Comparison of ENCODE assay signal across 13 cellular contexts in the genomic region with DNA sequence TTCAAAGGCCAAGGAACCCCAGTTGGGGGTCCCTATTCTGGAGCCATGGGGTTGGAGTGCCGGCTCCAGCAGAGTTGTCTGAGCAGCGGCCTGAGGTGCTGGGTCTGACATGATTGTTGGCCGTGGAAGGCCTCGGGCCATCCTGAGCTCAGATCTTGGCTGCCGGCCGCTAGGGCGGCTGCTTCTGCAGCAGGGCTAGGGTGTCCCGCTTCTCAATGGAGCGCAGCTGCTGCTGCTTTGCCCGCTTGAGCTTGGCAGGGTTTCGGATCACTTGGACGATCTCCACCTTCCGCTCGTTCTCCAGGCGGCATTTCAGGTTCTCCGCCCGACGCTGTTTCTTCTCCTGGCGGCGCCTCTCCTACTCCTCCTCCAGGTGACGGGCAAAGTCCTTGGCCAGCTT.
DNase-seq lines count a peak whose midpoint lies in the region; ATAC-seq and TF ChIP-seq lines count a peak whose summit lies in the region.
"Had no signal": no experiment of that assay in that cellular context is flagged by ENCODE, and none has a peak within 500 bp of the region (broad histone marks: within the 10 kb centered on the region; RNA-seq: fewer than 3 reads in every experiment).

No MANE protein-coding gene starts in this region.

- peak overlapping the region; percentile 60 for H3K27ac ChIP-seq in C4-2B
- no peak overlapping the region for H3K27ac ChIP-seq in spleen

- ATAC-seq in WTC11 (peak; percentile 34; the same call in 1 of the 2 replicates), GM19463 (IDR thresholded peaks at IDR 0.05; ENCODE audit: unreplicated experiment) (no peak), GM21576 (IDR thresholded peaks at IDR 0.05; ENCODE audit: unreplicated experiment) (no peak)
- ATAC-seq: CD8-positive, alpha-beta T cell had no signal

- H3K4me1 Mint-ChIP-seq in WTC11 = no peaks in the 10 kb centered on the region
- H3K4me1 Mint-ChIP-seq: B cell, H9 had no signal

- intact Hi-C loops in spleen (cut with DNase I; ENCODE audit: low total_unique reads) = no loop called here

- TF ChIP-seq CTCF in C4-2B (conservative IDR thresholded peaks at IDR 0.05) (no peak; the same call in 1 of the 2 replicates), WTC11 (IDR thresholded peaks at IDR 0.05) (no peak), spleen (IDR thresholded peaks at IDR 0.05 in 8 of 11, conservative IDR thresholded peaks at IDR 0.05 in 3 of 11) (no peak)

- no peaks in the 10 kb centered on the region for H3K36me3 Mint-ChIP-seq in WTC11
- H3K36me3 Mint-ChIP-seq: CD8-positive, alpha-beta T cell had no signal

- H3K9me3 ChIP-seq in spleen = peaks cover 0 to 19% (median 0%) of the 10 kb centered on the region in 8 donors

- peak; percentile 55 for DNase-seq in DMS 273 treated with DMSO at 0.1 percent for 48 hours (lab: John Stamatoyannopoulos, UW)
- no peak for DNase-seq in WTC11 (ENCODE audit: low spot score)
- peak; percentile 61 for DNase-seq in spleen
- no peak for DNase-seq in DMS53 (lab: John Stamatoyannopoulos, UW)
- DNase-seq: C1 segment of cervical spinal cord; CD8-positive, alpha-beta T cell; COR-L47; GOT3; H9 had no signal

- POLR2A ChIA-PET in WTC11 (lab: Charles Lee) = no interaction called here

- WGBS in spleen, 5 donors = 92 to 97% (median 95%) methylated on average over 16 to 21 of the region's 21 CpGs

- CTCF ChIA-PET in WTC11 (lab: Charles Lee) = no interaction called here

- H3K27ac Mint-ChIP-seq in WTC11 = no peak overlapping the region
- H3K27ac Mint-ChIP-seq: B cell; CD8-positive, alpha-beta T cell; H9 had no signal

- no peak overlapping the region for H3K4me3 Mint-ChIP-seq in WTC11
- H3K4me3 Mint-ChIP-seq: B cell; CD8-positive, alpha-beta T cell; H9 had no signal

- H3K4me3 ChIP-seq in spleen = no peak overlapping the region

- no peaks in the 10 kb centered on the region for H3K9me3 Mint-ChIP-seq in WTC11

- no peaks in the 10 kb centered on the region for H3K4me1 ChIP-seq in spleen

- peaks cover 14% of the 10 kb centered on the region for H3K27me3 Mint-ChIP-seq in WTC11 (ENCODE audit: low read depth)

- no peak for TF ChIP-seq POLR2A in spleen (IDR thresholded peaks at IDR 0.05)

- no peaks in the 10 kb centered on the region for H3K36me3 ChIP-seq in spleen

- peaks cover 0 to 8% (median 0%) of the 10 kb centered on the region in 7 donors for H3K27me3 ChIP-seq in spleen (replicated peaks in 1 of 7)

TF ChIP-seq in WTC11, 78 proteins besides CTCF, POLR2A, EP300 and RAD21:
- TF ChIP-seq ZNF232 (CRISPR knock-in tag; IDR thresholded peaks at IDR 0.05) (no peak), FOXJ3 (CRISPR knock-in tag; IDR thresholded peaks at IDR 0.05; ENCODE audit: borderline replicate concordance) (no peak), OVOL2 (CRISPR knock-in tag; IDR thresholded peaks at IDR 0.05; ENCODE audit: borderline replicate concordance) (no peak), NFYB (CRISPR knock-in tag; conservative IDR thresholded peaks at IDR 0.05; ENCODE audit: low read depth) (no peak), ZNF396 (CRISPR knock-in tag; IDR thresholded peaks at IDR 0.05; ENCODE audit: borderline replicate concordance) (no peak), ESRRA (CRISPR knock-in tag; IDR thresholded peaks at IDR 0.05; ENCODE audit: borderline replicate concordance) (no peak), SMAD3 (CRISPR knock-in tag; IDR thresholded peaks at IDR 0.05; ENCODE audit: borderline replicate concordance) (no peak), CBFB (CRISPR knock-in tag; IDR thresholded peaks at IDR 0.05; ENCODE audit: low read depth) (no peak), ZNF121 (CRISPR knock-in tag; IDR thresholded peaks at IDR 0.05) (no peak), NR2C2 (CRISPR knock-in tag; IDR thresholded peaks at IDR 0.05) (no peak)
- TF ChIP-seq, protein P1, sequence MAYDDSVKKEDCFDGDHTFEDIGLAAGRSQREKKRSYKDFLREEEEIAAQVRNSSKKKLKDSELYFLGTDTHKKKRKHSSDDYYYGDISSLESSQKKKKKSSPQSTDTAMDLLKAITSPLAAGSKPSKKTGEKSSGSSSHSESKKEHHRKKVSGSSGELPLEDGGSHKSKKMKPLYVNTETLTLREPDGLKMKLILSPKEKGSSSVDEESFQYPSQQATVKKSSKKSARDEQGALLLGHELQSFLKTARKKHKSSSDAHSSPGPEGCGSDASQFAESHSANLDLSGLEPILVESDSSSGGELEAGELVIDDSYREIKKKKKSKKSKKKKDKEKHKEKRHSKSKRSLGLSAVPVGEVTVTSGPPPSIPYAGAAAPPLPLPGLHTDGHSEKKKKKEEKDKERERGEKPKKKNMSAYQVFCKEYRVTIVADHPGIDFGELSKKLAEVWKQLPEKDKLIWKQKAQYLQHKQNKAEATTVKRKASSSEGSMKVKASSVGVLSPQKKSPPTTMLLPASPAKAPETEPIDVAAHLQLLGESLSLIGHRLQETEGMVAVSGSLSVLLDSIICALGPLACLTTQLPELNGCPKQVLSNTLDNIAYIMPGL (CRISPR knock-in tag; IDR thresholded peaks at IDR 0.05) = no peak
- TF ChIP-seq, protein P2, sequence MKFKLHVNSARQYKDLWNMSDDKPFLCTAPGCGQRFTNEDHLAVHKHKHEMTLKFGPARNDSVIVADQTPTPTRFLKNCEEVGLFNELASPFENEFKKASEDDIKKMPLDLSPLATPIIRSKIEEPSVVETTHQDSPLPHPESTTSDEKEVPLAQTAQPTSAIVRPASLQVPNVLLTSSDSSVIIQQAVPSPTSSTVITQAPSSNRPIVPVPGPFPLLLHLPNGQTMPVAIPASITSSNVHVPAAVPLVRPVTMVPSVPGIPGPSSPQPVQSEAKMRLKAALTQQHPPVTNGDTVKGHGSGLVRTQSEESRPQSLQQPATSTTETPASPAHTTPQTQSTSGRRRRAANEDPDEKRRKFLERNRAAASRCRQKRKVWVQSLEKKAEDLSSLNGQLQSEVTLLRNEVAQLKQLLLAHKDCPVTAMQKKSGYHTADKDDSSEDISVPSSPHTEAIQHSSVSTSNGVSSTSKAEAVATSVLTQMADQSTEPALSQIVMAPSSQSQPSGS (CRISPR knock-in tag; IDR thresholded peaks at IDR 0.05; ENCODE audit: borderline replicate concordance, low read depth) = no peak
- TF ChIP-seq, protein P3, sequence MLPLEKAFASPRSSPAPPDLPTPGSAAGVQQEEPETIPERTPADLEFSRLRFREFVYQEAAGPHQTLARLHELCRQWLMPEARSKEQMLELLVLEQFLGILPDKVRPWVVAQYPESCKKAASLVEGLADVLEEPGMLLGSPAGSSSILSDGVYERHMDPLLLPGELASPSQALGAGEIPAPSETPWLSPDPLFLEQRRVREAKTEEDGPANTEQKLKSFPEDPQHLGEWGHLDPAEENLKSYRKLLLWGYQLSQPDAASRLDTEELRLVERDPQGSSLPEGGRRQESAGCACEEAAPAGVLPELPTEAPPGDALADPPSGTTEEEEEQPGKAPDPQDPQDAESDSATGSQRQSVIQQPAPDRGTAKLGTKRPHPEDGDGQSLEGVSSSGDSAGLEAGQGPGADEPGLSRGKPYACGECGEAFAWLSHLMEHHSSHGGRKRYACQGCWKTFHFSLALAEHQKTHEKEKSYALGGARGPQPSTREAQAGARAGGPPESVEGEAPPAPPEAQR (CRISPR knock-in tag; IDR thresholded peaks at IDR 0.05) = no peak
- TF ChIP-seq, protein P4, sequence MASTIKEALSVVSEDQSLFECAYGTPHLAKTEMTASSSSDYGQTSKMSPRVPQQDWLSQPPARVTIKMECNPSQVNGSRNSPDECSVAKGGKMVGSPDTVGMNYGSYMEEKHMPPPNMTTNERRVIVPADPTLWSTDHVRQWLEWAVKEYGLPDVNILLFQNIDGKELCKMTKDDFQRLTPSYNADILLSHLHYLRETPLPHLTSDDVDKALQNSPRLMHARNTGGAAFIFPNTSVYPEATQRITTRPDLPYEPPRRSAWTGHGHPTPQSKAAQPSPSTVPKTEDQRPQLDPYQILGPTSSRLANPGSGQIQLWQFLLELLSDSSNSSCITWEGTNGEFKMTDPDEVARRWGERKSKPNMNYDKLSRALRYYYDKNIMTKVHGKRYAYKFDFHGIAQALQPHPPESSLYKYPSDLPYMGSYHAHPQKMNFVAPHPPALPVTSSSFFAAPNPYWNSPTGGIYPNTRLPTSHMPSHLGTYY (CRISPR knock-in tag; IDR thresholded peaks at IDR 0.05) = no peak
- TF ChIP-seq, protein P5, sequence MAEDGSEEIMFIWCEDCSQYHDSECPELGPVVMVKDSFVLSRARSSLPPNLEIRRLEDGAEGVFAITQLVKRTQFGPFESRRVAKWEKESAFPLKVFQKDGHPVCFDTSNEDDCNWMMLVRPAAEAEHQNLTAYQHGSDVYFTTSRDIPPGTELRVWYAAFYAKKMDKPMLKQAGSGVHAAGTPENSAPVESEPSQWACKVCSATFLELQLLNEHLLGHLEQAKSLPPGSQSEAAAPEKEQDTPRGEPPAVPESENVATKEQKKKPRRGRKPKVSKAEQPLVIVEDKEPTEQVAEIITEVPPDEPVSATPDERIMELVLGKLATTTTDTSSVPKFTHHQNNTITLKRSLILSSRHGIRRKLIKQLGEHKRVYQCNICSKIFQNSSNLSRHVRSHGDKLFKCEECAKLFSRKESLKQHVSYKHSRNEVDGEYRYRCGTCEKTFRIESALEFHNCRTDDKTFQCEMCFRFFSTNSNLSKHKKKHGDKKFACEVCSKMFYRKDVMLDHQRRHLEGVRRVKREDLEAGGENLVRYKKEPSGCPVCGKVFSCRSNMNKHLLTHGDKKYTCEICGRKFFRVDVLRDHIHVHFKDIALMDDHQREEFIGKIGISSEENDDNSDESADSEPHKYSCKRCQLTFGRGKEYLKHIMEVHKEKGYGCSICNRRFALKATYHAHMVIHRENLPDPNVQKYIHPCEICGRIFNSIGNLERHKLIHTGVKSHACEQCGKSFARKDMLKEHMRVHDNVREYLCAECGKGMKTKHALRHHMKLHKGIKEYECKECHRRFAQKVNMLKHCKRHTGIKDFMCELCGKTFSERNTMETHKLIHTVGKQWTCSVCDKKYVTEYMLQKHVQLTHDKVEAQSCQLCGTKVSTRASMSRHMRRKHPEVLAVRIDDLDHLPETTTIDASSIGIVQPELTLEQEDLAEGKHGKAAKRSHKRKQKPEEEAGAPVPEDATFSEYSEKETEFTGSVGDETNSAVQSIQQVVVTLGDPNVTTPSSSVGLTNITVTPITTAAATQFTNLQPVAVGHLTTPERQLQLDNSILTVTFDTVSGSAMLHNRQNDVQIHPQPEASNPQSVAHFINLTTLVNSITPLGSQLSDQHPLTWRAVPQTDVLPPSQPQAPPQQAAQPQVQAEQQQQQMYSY (CRISPR knock-in tag; IDR thresholded peaks at IDR 0.05) = no peak

Comparison
In these comparisons a context has a peak if more than half of its experiments do, and no peak if none do; other contexts are left out.
1. DNase-seq: peak in DMS 273 treated with DMSO at 0.1 percent for 48 hours (single experiment) and spleen (single experiment); none in WTC11 (single experiment) and DMS53 (single experiment).